Comparison of ENCODE assay signal across 8 cellular contexts in genomic region chr3:195989921-195990840, GRCh38.
DNase-seq lines count a peak whose midpoint lies in the region; ATAC-seq and TF ChIP-seq lines count a peak whose summit lies in the region.
"Not testable (repeated sequence)": the region's sequence is repeated elsewhere in the genome, so short reads cannot be mapped to it uniquely, and the experiment has no call there.

No MANE protein-coding gene starts in this region.

- peak; percentile 89 for ATAC-seq in GM18907 (IDR thresholded peaks at IDR 0.05; ENCODE audit: unreplicated experiment)
- peak; percentile 80 for ATAC-seq in HG02943 (IDR thresholded peaks at IDR 0.05; ENCODE audit: low read depth, unreplicated experiment)
- peak; percentile 76 for ATAC-seq in PC-3

- POLR2A ChIA-PET in PC-3 (lab: Charles Lee; ENCODE audit: unreplicated experiment), result not testable (repeated sequence)

- peak overlapping the region; percentile 87 for H3K4me2 ChIP-seq in PC-3 (ENCODE audit: low read length)

- intact Hi-C loops in PC-3 (cut with micrococcal nuclease), result not testable (repeated sequence)

- H3K9me2 ChIP-seq in PC-3 (replicated peaks; ENCODE audit: low read length), result not testable (repeated sequence)

- H3K4me1 ChIP-seq in ACC112 (ENCODE audit: control insufficient read depth, insufficient read depth, low read length, unreplicated experiment); PC-3 (ENCODE audit: insufficient read depth, low read length): not testable (repeated sequence)

- H3K36me3 ChIP-seq in ACC112 (ENCODE audit: insufficient read depth, low read length); PC-3 (ENCODE audit: low read depth, low read length): not testable (repeated sequence)

- H3K9ac ChIP-seq in PC-3 (ENCODE audit: low read length), result peak overlapping the region; percentile 86

- BruUV-seq in PC-3 (replicated peaks; lab: Mats Ljungman, UMichigan), result TSS peak; percentile 88

- H2AFZ ChIP-seq in ACC112 (ENCODE audit: low read length, unreplicated experiment) (peak overlapping the region; percentile 94), PC-3 (ENCODE audit: low read length) (peak overlapping the region; percentile 98)

- H3K4me3 ChIP-seq in ACC112 (ENCODE audit: low read depth, low read length) (peak overlapping the region; percentile 80), PC-3 (ENCODE audit: low read length) (peak overlapping the region; percentile 84), epithelial cell of proximal tubule (ENCODE audit: low read depth, low read length) (peak overlapping the region; percentile 70)

- not testable (repeated sequence) for H3K9me3 ChIP-seq in PC-3 (ENCODE audit: low read length)

- not testable (repeated sequence) for H3K27me3 ChIP-seq in ACC112 (ENCODE audit: insufficient read depth, low read length); PC-3 (ENCODE audit: low read length)

- not testable (repeated sequence) for H3F3A ChIP-seq in PC-3 (ENCODE audit: low read length, unreplicated experiment)

- H4K20me1 ChIP-seq in PC-3 (ENCODE audit: low read length), result not testable (repeated sequence)

- not testable (repeated sequence) for TF ChIP-seq CTCF in PC-3 (conservative IDR thresholded peaks at IDR 0.05; ENCODE audit: low read depth, low read length); epithelial cell of proximal tubule (conservative IDR thresholded peaks at IDR 0.05; ENCODE audit: low read depth, low read length)

- CTCF ChIA-PET in PC-3 (lab: Charles Lee), result not testable (repeated sequence)

- peak; percentile 92 for DNase-seq in PC-3
- peak; percentile 97 to 98 for DNase-seq in activated T-cell treated with anti-CD3 and anti-CD28 coated beads, Interleukin-2, amount 50 U/mL, for 48 hours
- not testable (repeated sequence) for DNase-seq in epithelial cell of proximal tubule (ENCODE audit: low read depth)
- peak; percentile 77 to 97 for DNase-seq in lung microvascular endothelial cell (ENCODE audit: low read depth in 2 of 2)
- peak; percentile 71 to 95 (median 92) for DNase-seq in stimulated activated CD4-positive, alpha-beta T cell treated with anti-CD3 and anti-CD28 coated beads, Interleukin-1b, Interleukin-23, amount 100 ng/mL, for 24 hours (ENCODE audit: low read depth in 4 of 4, low spot score in 1 of 4)

- H3K79me2 ChIP-seq in ACC112 (ENCODE audit: control insufficient read depth, insufficient read depth, low read length, unreplicated experiment), result peaks cover 18% of the 10 kb centered on the region
- peaks cover 11% of the 10 kb centered on the region for H3K79me2 ChIP-seq in PC-3 (ENCODE audit: low read length)

- H3K27ac ChIP-seq in ACC112 (ENCODE audit: low read depth, low read length), result peak overlapping the region; percentile 14; the same call in 1 of the 2 replicates
- H3K27ac ChIP-seq in PC-3 (ENCODE audit: low read length), result not testable (repeated sequence)
